Comparison of ENCODE assay signal across 16 cellular contexts in the genomic region with DNA sequence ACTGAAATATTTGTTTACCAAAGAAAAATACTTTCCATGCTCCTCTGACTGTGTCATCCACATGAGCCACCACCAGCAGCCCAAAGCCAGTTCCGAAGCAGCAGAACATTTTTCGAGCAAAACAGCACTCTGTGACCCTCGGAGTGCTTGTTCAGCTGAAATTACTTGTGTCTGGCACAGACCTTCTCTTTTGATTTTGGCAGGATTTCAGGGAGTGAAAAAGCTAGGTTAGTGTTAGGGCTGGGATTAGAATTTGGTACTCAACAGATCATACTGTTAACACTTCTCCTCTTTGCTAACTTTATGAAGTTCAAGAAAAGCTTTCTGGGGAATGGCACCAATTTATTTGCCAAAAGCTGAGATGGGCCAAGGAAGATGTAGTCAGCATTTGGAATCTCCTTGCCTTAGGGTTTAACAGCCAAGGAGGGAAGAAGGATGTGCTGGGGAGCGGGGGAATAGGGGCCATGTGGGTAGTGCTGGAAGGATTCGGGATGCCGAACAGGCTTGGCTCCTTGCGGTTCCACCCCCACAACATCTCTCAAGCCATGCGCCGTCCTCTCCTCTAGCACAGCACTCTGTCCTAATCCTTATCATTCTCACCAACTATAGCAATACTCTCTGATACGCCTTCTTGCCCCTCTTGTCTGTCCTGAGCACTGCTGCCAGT. TPM values are rescaled to one million over a fixed set of nuclear protein-coding genes. Genes with fewer than 3 reads are reported as not detected.
DNase-seq lines count a peak whose midpoint lies in the region; ATAC-seq and TF ChIP-seq lines count a peak whose summit lies in the region.
"Had no signal": no experiment of that assay in that cellular context is flagged by ENCODE, and none has a peak within 500 bp of the region (broad histone marks: within the 10 kb centered on the region; RNA-seq: fewer than 3 reads in every experiment).

No MANE protein-coding gene starts in this region.

- H3K9me3 ChIP-seq in endodermal cell (ENCODE audit: control insufficient read depth, low read length) (no peaks in the 10 kb centered on the region), aorta (ENCODE audit: control insufficient read depth, low read length) (no peaks in the 10 kb centered on the region)

- no peak overlapping the region for H3K4me3 Mint-ChIP-seq in endodermal cell
- no peak overlapping the region for H3K4me3 Mint-ChIP-seq in activated T-cell treated with anti-CD3 and anti-CD28 coated beads, Interleukin-2, amount 50 U/mL, for 4 hours
- H3K4me3 Mint-ChIP-seq: activated T-helper 17 cell treated with anti-CD3 and anti-CD28 coated beads, Interleukin-2, amount 50 U/mL, for 72 hours; natural killer cell had no signal

- H3K9me3 Mint-ChIP-seq in endodermal cell, result no peaks in the 10 kb centered on the region
- H3K9me3 Mint-ChIP-seq in activated T-cell treated with anti-CD3 and anti-CD28 coated beads, Interleukin-2, amount 50 U/mL, for 4 hours, result no peaks in the 10 kb centered on the region
- H3K9me3 Mint-ChIP-seq: activated T-helper 17 cell treated with anti-CD3 and anti-CD28 coated beads, Interleukin-2, amount 50 U/mL, for 72 hours; natural killer cell had no signal

- H3K4me1 Mint-ChIP-seq in endodermal cell, result no peaks in the 10 kb centered on the region
- no peaks in the 10 kb centered on the region for H3K4me1 Mint-ChIP-seq in activated T-cell treated with anti-CD3 and anti-CD28 coated beads, Interleukin-2, amount 50 U/mL, for 4 hours (ENCODE audit: low read depth)
- H3K4me1 Mint-ChIP-seq: activated T-helper 17 cell treated with anti-CD3 and anti-CD28 coated beads, Interleukin-2, amount 50 U/mL, for 72 hours; natural killer cell had no signal

- H3K27me3 Mint-ChIP-seq in endodermal cell (ENCODE audit: insufficient read depth), result peaks cover 4% of the 10 kb centered on the region
- H3K27me3 Mint-ChIP-seq in activated T-cell treated with anti-CD3 and anti-CD28 coated beads, Interleukin-2, amount 50 U/mL, for 4 hours (ENCODE audit: low read depth), result peaks cover 6% of the 10 kb centered on the region
- H3K27me3 Mint-ChIP-seq: activated T-helper 17 cell treated with anti-CD3 and anti-CD28 coated beads, Interleukin-2, amount 50 U/mL, for 72 hours had no signal

- TF ChIP-seq CTCF in endodermal cell (conservative IDR thresholded peaks at IDR 0.05), result no peak

- 84 to 90% methylated on average over 8 to 10 of the region's 10 CpGs for WGBS in endodermal cell (ENCODE audit: insufficient coverage in 1 of 2, insufficient read length in 1 of 2), 2 experiments
- 6 to 16% methylated on average over 10 of the region's 10 CpGs for WGBS in aorta, 2 donors

- ATAC-seq in Right ventricle myocardium superior (ENCODE audit: poor library complexity) (peak; percentile 55), aorta (ENCODE audit: low FRiP score) (peak; percentile 78), GM18511 (IDR thresholded peaks at IDR 0.05; ENCODE audit: unreplicated experiment) (no peak)
- no peak for ATAC-seq in activated T-cell treated with anti-CD3 and anti-CD28 coated beads, Interleukin-2, amount 50 U/mL, for 4 hours
- ATAC-seq: activated T-helper 17 cell treated with anti-CD3 and anti-CD28 coated beads, Interleukin-2, amount 50 U/mL, for 72 hours; natural killer cell had no signal

- H3K9ac ChIP-seq in endodermal cell (ENCODE audit: extremely low read depth, low read length, poor library complexity, severe bottlenecking), result no peak overlapping the region

- no peak overlapping the region for H3K27ac ChIP-seq in endodermal cell (ENCODE audit: low read depth, low read length)
- no peak overlapping the region for H3K27ac ChIP-seq in aorta (ENCODE audit: low read depth in 1 of 2, low read length in 2 of 2)

- no peak for DNase-seq in Right ventricle myocardium superior
- no peak for DNase-seq in cardiac septum (ENCODE audit: low spot score)
- DNase-seq in endodermal cell, result peak; percentile 35
- peak; percentile 51 for DNase-seq in mesenteric fat pad (ENCODE audit: low spot score)
- DNase-seq in aorta, result no peak
- no peak for DNase-seq in activated T-cell treated with anti-CD3 and anti-CD28 coated beads, Interleukin-2, amount 50 U/mL, for 4 hours
- no peak for DNase-seq in activated CD8-positive, alpha-beta memory T cell treated with anti-CD3 and anti-CD28 coated beads, Interleukin-2, amount 50 U/mL, for 4 hours
- DNase-seq: effector memory CD4-positive, alpha-beta T cell; Kasumi-1; kidney glomerular epithelial cell; natural killer cell; NCI-H2029; NCI-H774; T1000 had no signal

- H3K27me3 ChIP-seq in endodermal cell (ENCODE audit: control insufficient read depth, insufficient read depth, low read length, poor library complexity, severe bottlenecking), result no peaks in the 10 kb centered on the region
- no peaks in the 10 kb centered on the region for H3K27me3 ChIP-seq in aorta (ENCODE audit: control insufficient read depth in 1 of 2, insufficient read depth in 2 of 2, low read length in 1 of 2)

- H3K36me3 ChIP-seq in endodermal cell (ENCODE audit: control insufficient read depth, insufficient read depth, low read length), result no peaks in the 10 kb centered on the region
- no peaks in the 10 kb centered on the region for H3K36me3 ChIP-seq in aorta (ENCODE audit: control insufficient read depth in 1 of 2, insufficient read depth in 2 of 2, low read length in 1 of 2)

- no peaks in the 10 kb centered on the region for H3K4me1 ChIP-seq in endodermal cell (ENCODE audit: control insufficient read depth, insufficient read depth, low read length)
- peaks cover 0 to 2% of the 10 kb centered on the region in 2 donors for H3K4me1 ChIP-seq in aorta (ENCODE audit: control insufficient read depth in 1 of 2, insufficient read depth in 2 of 2, low read length in 2 of 2)

- intact Hi-C loops in Right ventricle myocardium superior (cut with DNase I) (no loop called here), cardiac septum (cut with DNase I) (no loop called here), aorta (cut with DNase I) (no loop called here)

- H3K36me3 Mint-ChIP-seq in endodermal cell (ENCODE audit: low read depth), result no peaks in the 10 kb centered on the region
- no peaks in the 10 kb centered on the region for H3K36me3 Mint-ChIP-seq in activated T-cell treated with anti-CD3 and anti-CD28 coated beads, Interleukin-2, amount 50 U/mL, for 4 hours (ENCODE audit: insufficient read depth)
- H3K36me3 Mint-ChIP-seq: natural killer cell had no signal

- H3K27ac Mint-ChIP-seq in endodermal cell, result no peak overlapping the region
- H3K27ac Mint-ChIP-seq: activated T-helper 17 cell treated with anti-CD3 and anti-CD28 coated beads, Interleukin-2, amount 50 U/mL, for 72 hours; natural killer cell had no signal

- H3K4me3 ChIP-seq in endodermal cell (ENCODE audit: low read length) (no peak overlapping the region), aorta (ENCODE audit: low read length in 2 of 2) (no peak overlapping the region)

RNA-seq across cellular contexts. Expression of gene TRA2B, which starts 55.1 kb away (rescaled TPM):
- total RNA-seq in Right ventricle myocardium superior, result 41.4 TPM
- total RNA-seq in cardiac septum, result 62.1 TPM
- total RNA-seq in endodermal cell, result 100 to 1,000 TPM; 222 to 230 TPM
- 259 TPM for polyA plus RNA-seq in endodermal cell (2013, experiment 1 of 2)
- polyA plus RNA-seq in endodermal cell (2013, experiment 2 of 2), result 232 TPM
- total RNA-seq in mesenteric fat pad, result 117 TPM
- 100 to 1,000 TPM; 104 to 150 TPM for total RNA-seq in aorta
- polyA plus RNA-seq in aorta, result 10 to 100 TPM; 77.4 to 77.9 TPM
- total RNA-seq in activated T-cell treated with anti-CD3 and anti-CD28 coated beads, Interleukin-2, amount 50 U/mL, for 4 hours, result 100 to 1,000 TPM; 348 to 373 (median 355) TPM

Comparison
In these comparisons a context has a peak if more than half of its experiments do, and no peak if none do; other contexts are left out.
1. ATAC-seq: peak in Right ventricle myocardium superior (single experiment) and aorta (single experiment); none in GM18511 (single experiment) and activated T-cell treated with anti-CD3 and anti-CD28 coated beads, Interleukin-2, amount 50 U/mL, for 4 hours (0 of 2).
2. DNase-seq: peak in endodermal cell (single experiment) and mesenteric fat pad (single experiment); none in Right ventricle myocardium superior (single experiment), cardiac septum (single experiment), aorta (0 of 2), activated T-cell treated with anti-CD3 and anti-CD28 coated beads, Interleukin-2, amount 50 U/mL, for 4 hours (single experiment) and activated CD8-positive, alpha-beta memory T cell treated with anti-CD3 and anti-CD28 coated beads, Interleukin-2, amount 50 U/mL, for 4 hours (single experiment).